In the genomic region with DNA sequence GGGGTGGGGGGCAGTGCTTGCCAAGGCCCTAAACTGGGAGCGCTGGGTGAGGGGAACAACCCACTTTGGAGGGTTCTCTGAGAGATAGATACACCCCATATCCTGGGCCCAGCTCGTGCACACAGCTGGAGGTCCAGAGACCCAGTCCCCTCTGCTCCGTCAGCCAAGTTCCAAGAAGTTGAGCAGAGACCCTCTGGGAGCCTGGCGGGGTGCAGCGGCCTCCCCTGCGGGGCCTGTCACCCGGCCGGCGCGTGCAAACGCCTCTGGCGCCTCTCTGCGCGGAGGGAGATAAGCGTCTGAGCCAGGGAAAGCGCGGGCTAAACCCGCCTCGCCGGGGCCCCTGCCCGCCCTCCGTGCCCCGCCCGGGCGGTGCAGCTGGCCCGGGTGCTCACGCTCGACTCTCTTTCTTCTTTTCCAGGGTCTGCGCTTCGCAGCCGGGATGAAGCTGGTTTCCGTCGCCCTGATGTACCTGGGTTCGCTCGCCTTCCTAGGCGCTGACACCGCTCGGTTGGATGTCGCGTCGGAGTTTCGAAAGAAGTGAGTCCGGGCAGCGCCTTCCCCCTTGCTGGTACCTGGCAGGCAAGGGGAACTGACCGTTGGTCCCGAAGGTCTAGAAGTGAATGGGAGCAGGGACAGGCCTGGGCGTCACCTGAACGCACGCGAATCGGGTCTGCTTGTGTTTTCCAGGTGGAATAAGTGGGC, we compare ENCODE assay signal across 8 cellular contexts. TPM values are rescaled to one million over a fixed set of nuclear protein-coding genes. Genes with fewer than 3 reads are reported as not detected.
DNase-seq lines count a peak whose midpoint lies in the region; ATAC-seq and TF ChIP-seq lines count a peak whose summit lies in the region.

No MANE protein-coding gene starts in this region.

- H3K36me3 ChIP-seq in testis (ENCODE audit: low read depth, missing control alignments), result no peaks in the 10 kb centered on the region

- peak overlapping the region; percentile 76 for H3K4me3 ChIP-seq in lower leg skin (ENCODE audit: low read depth, poor library complexity, severe bottlenecking)
- peak overlapping the region; percentile 56 to 66 for H3K4me3 ChIP-seq in testis

- peak; percentile 59 for DNase-seq in activated CD4-positive, alpha-beta T cell treated with anti-CD3 and anti-CD28 coated beads for 36 hours
- DNase-seq in activated CD4-positive, alpha-beta T cell treated with anti-CD3 and anti-CD28 coated beads, Interleukin-2, amount 50 U/mL, for 4 hours, result no peak
- peak; percentile 34 for DNase-seq in SK-N-DZ (ENCODE audit: low spot score)
- DNase-seq in lower leg skin (ENCODE audit: low spot score in 2 of 2), result no peak
- DNase-seq in testis, result no peak
- DNase-seq in NAMALWA (ENCODE audit: low spot score), result no peak

- H3K4me3 Mint-ChIP-seq in activated CD4-positive, alpha-beta T cell treated with anti-CD3 and anti-CD28 coated beads for 36 hours, result peak overlapping the region; percentile 77
- peak overlapping the region; percentile 97 for H3K4me3 Mint-ChIP-seq in dendritic cell treated with granulocyte-macrophage colony-stimulating factor and Interleukin-4, amounts not matched to agents 40 ng/mL and 50 ng/mL, for 4 days

- peaks cover 16% of the 10 kb centered on the region for H3K36me3 Mint-ChIP-seq in activated CD4-positive, alpha-beta T cell treated with anti-CD3 and anti-CD28 coated beads for 36 hours (ENCODE audit: low read depth)
- H3K36me3 Mint-ChIP-seq in dendritic cell treated with granulocyte-macrophage colony-stimulating factor and Interleukin-4, amounts not matched to agents 40 ng/mL and 50 ng/mL, for 4 days (ENCODE audit: low read depth), result peaks cover 23% of the 10 kb centered on the region

- peak overlapping the region; percentile 28 to 82 for H3K27ac ChIP-seq in testis

- 0% methylated on average over 32 to 51 of the region's 51 CpGs for WGBS in lower leg skin, 2 donors
- WGBS in testis, 2 donors, result 7 to 8% methylated on average over 27 to 51 of the region's 51 CpGs

- CTCF ChIA-PET in activated CD4-positive, alpha-beta T cell treated with anti-CD3 and anti-CD28 coated beads for 36 hours (lab: Charles Lee), result interaction anchor here (0.9 to 3.4 kb wide), 4 partner anchors 10 to 97 kb away, joined by 3 to 36 read pairs (median 4); no protein-coding TSS in a partner anchor

- peaks cover 54% of the 10 kb centered on the region for H3K4me1 ChIP-seq in testis

- TF ChIP-seq CTCF in lower leg skin (IDR thresholded peaks at IDR 0.05), result no peak
- TF ChIP-seq CTCF in testis (IDR thresholded peaks at IDR 0.05), result no peak

- peaks cover 46% of the 10 kb centered on the region for H3K27me3 Mint-ChIP-seq in activated CD4-positive, alpha-beta T cell treated with anti-CD3 and anti-CD28 coated beads for 36 hours
- peaks cover 25% of the 10 kb centered on the region for H3K27me3 Mint-ChIP-seq in dendritic cell treated with granulocyte-macrophage colony-stimulating factor and Interleukin-4, amounts not matched to agents 40 ng/mL and 50 ng/mL, for 4 days

- H3K9me3 Mint-ChIP-seq in activated CD4-positive, alpha-beta T cell treated with anti-CD3 and anti-CD28 coated beads for 36 hours (ENCODE audit: low read depth), result no peaks in the 10 kb centered on the region
- H3K9me3 Mint-ChIP-seq in dendritic cell treated with granulocyte-macrophage colony-stimulating factor and Interleukin-4, amounts not matched to agents 40 ng/mL and 50 ng/mL, for 4 days, result no peaks in the 10 kb centered on the region

- intact Hi-C loops in activated CD4-positive, alpha-beta T cell treated with anti-CD3 and anti-CD28 coated beads for 36 hours (cut with DNase I, micrococcal nuclease), result loop anchor here (5.0 to 10.0 kb wide), 15 partner anchors 152 to 1621 kb away; a partner anchor contains a TSS
- intact Hi-C loops in dendritic cell treated with granulocyte-macrophage colony-stimulating factor and Interleukin-4, amounts not matched to agents 40 ng/mL and 50 ng/mL, for 4 days (cut with micrococcal nuclease), result loop anchor here (2.0 to 5.0 kb wide), 4 partner anchors 15 to 548 kb away; no protein-coding TSS in a partner anchor
- intact Hi-C loops in lower leg skin (cut with DNase I; ENCODE audit: low total_unique reads) (loop anchor here (10.0 kb wide), 1 partner anchor 101 kb away; no protein-coding TSS in a partner anchor), testis (cut with DNase I; ENCODE audit: low total_unique reads) (loop anchor here (5.0 kb wide), 1 partner anchor 548 kb away; no protein-coding TSS in a partner anchor)

- H3K4me1 Mint-ChIP-seq in activated CD4-positive, alpha-beta T cell treated with anti-CD3 and anti-CD28 coated beads for 36 hours, result peaks cover 49% of the 10 kb centered on the region
- peaks cover 70% of the 10 kb centered on the region for H3K4me1 Mint-ChIP-seq in dendritic cell treated with granulocyte-macrophage colony-stimulating factor and Interleukin-4, amounts not matched to agents 40 ng/mL and 50 ng/mL, for 4 days (ENCODE audit: low read depth)

- no peaks in the 10 kb centered on the region for H3K27me3 ChIP-seq in testis

- H3K27ac Mint-ChIP-seq in activated CD4-positive, alpha-beta T cell treated with anti-CD3 and anti-CD28 coated beads for 36 hours, result peak overlapping the region; percentile 58
- peak overlapping the region; percentile 93 for H3K27ac Mint-ChIP-seq in dendritic cell treated with granulocyte-macrophage colony-stimulating factor and Interleukin-4, amounts not matched to agents 40 ng/mL and 50 ng/mL, for 4 days

- H3K9me3 ChIP-seq in testis, result no peaks in the 10 kb centered on the region

- no peak for ATAC-seq in activated CD4-positive, alpha-beta T cell treated with anti-CD3 and anti-CD28 coated beads for 36 hours
- no peak for ATAC-seq in GM19397 (IDR thresholded peaks at IDR 0.05; ENCODE audit: unreplicated experiment)

- POLR2A ChIA-PET in activated CD4-positive, alpha-beta T cell treated with anti-CD3 and anti-CD28 coated beads for 36 hours (lab: Charles Lee), result no interaction called here

- TF ChIP-seq POLR2A in lower leg skin (IDR thresholded peaks at IDR 0.05), result no peak
- no peak for TF ChIP-seq POLR2A in testis (IDR thresholded peaks at IDR 0.05)

RNA-seq across cellular contexts. Expression of a gene that starts 0.5 kb away (rescaled TPM):
- total RNA-seq in activated CD4-positive, alpha-beta T cell treated with anti-CD3 and anti-CD28 coated beads for 36 hours, result 10 to 100 TPM; 11.7 to 14.4 TPM
- 182 and 240 TPM in 2 replicates for polyA plus RNA-seq in SK-N-DZ (2014; cell fraction: cytosol; rRNA removed)
- 479 and 545 TPM in 2 replicates for polyA plus RNA-seq in SK-N-DZ (2014; cell fraction: nucleus; rRNA removed)
- total RNA-seq in lower leg skin (100 to 1,000 TPM; 117 to 406 (median 299) TPM), testis (10 to 100 TPM in 1 of 2 donors, 1 to 10 TPM in 1; 3.5 to 13.1 TPM)
- polyA plus RNA-seq in testis (ENCODE audit: insufficient read depth, low read depth, low replicate concordance), result 3.7 TPM

RNA-seq across cellular contexts. Expression of a gene that starts 11.4 kb away (rescaled TPM):
- 1 to 10 TPM; 7.1 to 8.1 TPM for total RNA-seq in activated CD4-positive, alpha-beta T cell treated with anti-CD3 and anti-CD28 coated beads for 36 hours
- 31.1 and 41.1 TPM in 2 replicates for polyA plus RNA-seq in SK-N-DZ (2014; cell fraction: cytosol; rRNA removed)
- 45.7 and 53.2 TPM in 2 replicates for polyA plus RNA-seq in SK-N-DZ (2014; cell fraction: nucleus; rRNA removed)
- total RNA-seq in lower leg skin (10 to 100 TPM; 29.7 to 60.4 (median 36.0) TPM), testis (10 to 100 TPM; 48.7 to 52.8 TPM)
- 27.8 TPM for polyA plus RNA-seq in testis (ENCODE audit: insufficient read depth, low read depth, low replicate concordance)

Comparison
In these comparisons a context has a peak if more than half of its experiments do, and no peak if none do; other contexts are left out.
1. DNase-seq: peak in activated CD4-positive, alpha-beta T cell treated with anti-CD3 and anti-CD28 coated beads for 36 hours (single experiment) and SK-N-DZ (single experiment); none in activated CD4-positive, alpha-beta T cell treated with anti-CD3 and anti-CD28 coated beads, Interleukin-2, amount 50 U/mL, for 4 hours (0 of 2), lower leg skin (0 of 2), testis (single experiment) and NAMALWA (single experiment).
2. RNA of a gene that starts 0.5 kb away (total RNA-seq): 117 to 406 TPM in lower leg skin; 11.7 to 14.4 TPM in activated CD4-positive, alpha-beta T cell treated with anti-CD3 and anti-CD28 coated beads for 36 hours and 3.5 to 13.1 TPM in testis; every median in the first group is over 4 times any median in the second.